ENCODE assay signal across 8 cellular contexts in genomic region chr2:239035361-239035814, GRCh38.
DNase-seq lines count a peak whose midpoint lies in the region.

No MANE protein-coding gene starts in this region.

- H3K4me2 ChIP-seq in mesendoderm (ENCODE audit: low read length): no peak overlapping the region

- no peak overlapping the region for H3K18ac ChIP-seq in mesendoderm (ENCODE audit: low read length)

- no peak overlapping the region for H3K27ac ChIP-seq in mesendoderm (ENCODE audit: low read depth, low read length)

- no peak overlapping the region for H4K5ac ChIP-seq in mesendoderm (ENCODE audit: low read length)

- H3K4me1 ChIP-seq in mesendoderm (ENCODE audit: control insufficient read depth, low read depth, low read length): no peaks in the 10 kb centered on the region

- no peak overlapping the region for H3K56ac ChIP-seq in mesendoderm (ENCODE audit: low read length)

- no peak overlapping the region for H2BK5ac ChIP-seq in mesendoderm (ENCODE audit: low read length)

- H2BK15ac ChIP-seq in mesendoderm (replicated peaks; ENCODE audit: low read depth): no peak overlapping the region

- H3K23ac ChIP-seq in mesendoderm (ENCODE audit: low read length): no peak overlapping the region

- H3K4me3 ChIP-seq in mesendoderm (ENCODE audit: low read length): no peak overlapping the region

- no peak overlapping the region for H3K9ac ChIP-seq in mesendoderm (ENCODE audit: low read length)

- no peak overlapping the region for H4K8ac ChIP-seq in mesendoderm (ENCODE audit: low read depth, low read length)

- H3K4ac ChIP-seq in mesendoderm (ENCODE audit: low read depth, low read length): no peak overlapping the region

- no peaks in the 10 kb centered on the region for H3K79me2 ChIP-seq in mesendoderm (ENCODE audit: control insufficient read depth, insufficient read depth, low read length)

- H3K27me3 ChIP-seq in mesendoderm (ENCODE audit: insufficient read depth, low read length, poor library complexity): no peaks in the 10 kb centered on the region

- no peak overlapping the region for H2AK5ac ChIP-seq in mesendoderm (ENCODE audit: low read length)

- H3K36me3 ChIP-seq in mesendoderm (ENCODE audit: control insufficient read depth, insufficient read depth, low read length): no peaks in the 10 kb centered on the region

- H3K79me1 ChIP-seq in mesendoderm (ENCODE audit: low read length): no peaks in the 10 kb centered on the region

- peak; percentile 22 for DNase-seq in EL
- DNase-seq in HuH-7.5 (ENCODE audit: low spot score): peak; percentile 91
- DNase-seq in activated CD4-positive, alpha-beta T cell treated with anti-CD3 and anti-CD28 coated beads, Interleukin-2, amount 50 U/mL, for 48 hours: peak; percentile 68 to 76
- DNase-seq in dermis blood vessel endothelial cell: peak; percentile 46
- DNase-seq in mesendoderm: peak; percentile 24
- peak; percentile 36 for DNase-seq in stimulated activated CD8-positive, alpha-beta memory T cell treated with anti-CD3 and anti-CD28 coated beads, Interleukin-4, amount 100 ng/mL, for 24 hours (ENCODE audit: low read depth)
- DNase-seq in H4 (ENCODE audit: low spot score): no peak
- no peak for DNase-seq in NCI-H187 treated with DMSO at 0.1 percent for 48 hours (lab: John Stamatoyannopoulos, UW)

- H2BK120ac ChIP-seq in mesendoderm (ENCODE audit: low read depth, low read length): no peak overlapping the region

- WGBS in mesendoderm (ENCODE audit: extremely low coverage, insufficient coverage, low lambda C conversion rate): no CpG with 5 or more reads among the region's 29 CpGs

Comparison
In these comparisons a context has a peak if more than half of its experiments do, and no peak if none do; other contexts are left out.
1. DNase-seq: peak in EL (single experiment), HuH-7.5 (single experiment), activated CD4-positive, alpha-beta T cell treated with anti-CD3 and anti-CD28 coated beads, Interleukin-2, amount 50 U/mL, for 48 hours (2 of 2), dermis blood vessel endothelial cell (single experiment), mesendoderm (single experiment) and stimulated activated CD8-positive, alpha-beta memory T cell treated with anti-CD3 and anti-CD28 coated beads, Interleukin-4, amount 100 ng/mL, for 24 hours (single experiment); none in H4 (single experiment) and NCI-H187 treated with DMSO at 0.1 percent for 48 hours (single experiment).